1 cellular context compared by ENCODE assay signal in genomic region chr2:199480966-199481365, GRCh38.
TF ChIP-seq lines count a peak whose summit lies in the region.

No MANE protein-coding gene starts in this region.

TF ChIP-seq in K562, 482 proteins besides CTCF, POLR2A, EP300 and RAD21 (continued from another document):
- TF ChIP-seq HCFC1 (IDR thresholded peaks at IDR 0.05; ENCODE audit: low read depth, low read length) (no peak), CREB3L1 (IDR thresholded peaks at IDR 0.05; ENCODE audit: borderline replicate concordance, low read depth) (no peak), RNF2 (IDR thresholded peaks at IDR 0.05) (no peak)
